In the genomic region with DNA sequence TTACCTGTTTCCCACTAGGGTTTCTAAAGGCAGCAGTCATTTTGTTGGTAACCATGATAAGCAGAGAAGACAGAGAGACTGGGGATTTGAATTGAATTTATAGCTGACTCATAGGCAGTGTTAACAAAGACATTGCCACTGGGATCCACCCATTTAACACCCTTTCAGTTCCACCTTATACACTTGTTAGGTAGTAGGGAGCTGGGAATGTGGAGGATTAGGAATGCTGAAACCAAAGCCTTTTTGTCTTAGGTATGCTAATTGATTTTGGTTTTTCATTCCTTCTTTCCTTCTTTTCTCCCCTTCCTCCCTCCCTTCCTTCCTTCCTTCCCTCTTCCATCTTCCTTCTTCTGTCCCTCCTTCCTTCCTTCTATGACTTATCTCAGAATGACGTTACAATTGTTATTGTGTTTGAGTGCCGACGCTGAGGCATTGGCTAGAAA, we compare ENCODE assay signal across 15 cellular contexts. TPM values are rescaled to one million over a fixed set of nuclear protein-coding genes. Genes with fewer than 3 reads are reported as not detected.
A peak's percentile ranks its signal among the peaks of the same experiment; 100 is the strongest.
DNase-seq lines count a peak whose midpoint lies in the region; ATAC-seq and TF ChIP-seq lines count a peak whose summit lies in the region.
"Had no signal": no experiment of that assay in that cellular context is flagged by ENCODE, and none has a peak within 500 bp of the region (broad histone marks: within the 10 kb centered on the region; RNA-seq: fewer than 3 reads in every experiment).

No MANE protein-coding gene starts in this region.

- H3K9me3 ChIP-seq in A673 (ENCODE audit: low read depth, low read length, poor library complexity, severe bottlenecking): no peaks in the 10 kb centered on the region
- no peaks in the 10 kb centered on the region for H3K9me3 ChIP-seq in H9 (ENCODE audit: control insufficient read depth, low read depth, low read length)
- H3K9me3 ChIP-seq in right atrium auricular region: no peaks in the 10 kb centered on the region
- H3K9me3 ChIP-seq: BLaER1 treated with 17β-estradiol and CSF1 and Interleukin-3, amounts not matched to agents 10 nM and 100 nM; SJSA1; suprapubic skin had no signal

- H3K79me2 ChIP-seq in H9 (ENCODE audit: insufficient read depth, low read length): no peaks in the 10 kb centered on the region

- H4K91ac ChIP-seq in H9 (ENCODE audit: insufficient read length, low read depth, low read length): no peak overlapping the region

- H4K8ac ChIP-seq in H9 (replicated peaks; ENCODE audit: insufficient read length, low read depth, low read length): no peak overlapping the region

- no peak overlapping the region for H3K14ac ChIP-seq in H9 (ENCODE audit: insufficient read depth, low read length)

- H3K4me3 Mint-ChIP-seq in H9: 0 out of 5 replicates have a peak overlapping the region, but pooled peaks of 1 of the 2 experiments have one; percentile 13
- H3K4me3 Mint-ChIP-seq: activated naive CD8-positive, alpha-beta T cell treated with anti-CD3 and anti-CD28 coated beads, Interleukin-2, amount 10 ng/mL, durations not matched to agents 7 days and 5 days; natural killer cell treated with Interleukin-12 subunit alpha and Interleukin-12 subunit beta and Interleukin-15 and Interleukin-18, amount 100 ng/mL, for 72 hours had no signal

- intact Hi-C loops in A673 (cut with micrococcal nuclease; ENCODE audit: unreplicated experiment): no loop called here

- BruUV-seq in A673 (replicated peaks; lab: Mats Ljungman, UMichigan): no TSS peak

- H3K4ac ChIP-seq in H9 (ENCODE audit: low read depth, low read length): no peak overlapping the region

- H4K5ac ChIP-seq in H9 (ENCODE audit: insufficient read length, low read depth, low read length): no peak overlapping the region

- H2BK12ac ChIP-seq in H9 (ENCODE audit: insufficient read length, low read depth, low read length): no peak overlapping the region

- H3K27me3 ChIP-seq in A673 (replicated peaks; ENCODE audit: insufficient read depth, low read depth, low read length, poor library complexity): no peaks in the 10 kb centered on the region
- no peaks in the 10 kb centered on the region for H3K27me3 ChIP-seq in H9 (ENCODE audit: insufficient read depth, low read length)
- H3K27me3 ChIP-seq in right atrium auricular region: no peaks in the 10 kb centered on the region
- H3K27me3 ChIP-seq: BLaER1 treated with 17β-estradiol and CSF1 and Interleukin-3, amounts not matched to agents 10 nM and 100 nM; SJSA1; suprapubic skin had no signal

- H2AK5ac ChIP-seq in H9 (ENCODE audit: insufficient read length, low read length): no peak overlapping the region

- peak overlapping the region in 2 of 3 experiments; percentile 66 to 83; a peak in 3 of 7 replicates for H3K27ac Mint-ChIP-seq in H9
- H3K27ac Mint-ChIP-seq: activated naive CD8-positive, alpha-beta T cell treated with anti-CD3 and anti-CD28 coated beads, Interleukin-2, amount 10 ng/mL, durations not matched to agents 7 days and 5 days; natural killer cell treated with Interleukin-12 subunit alpha and Interleukin-12 subunit beta and Interleukin-15 and Interleukin-18, amount 100 ng/mL, for 72 hours had no signal

- H2BK15ac ChIP-seq in H9 (ENCODE audit: low read depth, low read length): no peak overlapping the region

- ATAC-seq in GM19452 (IDR thresholded peaks at IDR 0.05; ENCODE audit: unreplicated experiment): no peak
- ATAC-seq in HG03280 (IDR thresholded peaks at IDR 0.05; ENCODE audit: unreplicated experiment): no peak
- ATAC-seq: natural killer cell treated with Interleukin-12 subunit alpha and Interleukin-12 subunit beta and Interleukin-15 and Interleukin-18, amount 100 ng/mL, for 72 hours had no signal

- H3K4me1 Mint-ChIP-seq in H9: peaks cover 31 to 33% of the 10 kb centered on the region in 2 experiments
- H3K4me1 Mint-ChIP-seq: activated naive CD8-positive, alpha-beta T cell treated with anti-CD3 and anti-CD28 coated beads, Interleukin-2, amount 10 ng/mL, durations not matched to agents 7 days and 5 days had no signal

- H2BK120ac ChIP-seq in H9 (ENCODE audit: low read depth, low read length, poor library complexity, severe bottlenecking): no peak overlapping the region

- H3K18ac ChIP-seq in H9 (ENCODE audit: insufficient read length, low read depth, low read length): no peak overlapping the region

- no peaks in the 10 kb centered on the region for H3K79me1 ChIP-seq in H9 (ENCODE audit: insufficient read depth, low read depth, low read length, poor library complexity, severe bottlenecking)

- H3K4me3 ChIP-seq in A673 (ENCODE audit: low read depth, low read length, poor library complexity, severe bottlenecking): no peak overlapping the region
- H3K4me3 ChIP-seq in right atrium auricular region: peak overlapping the region in 1 of 2 donors; percentile 18
- H3K4me3 ChIP-seq: BLaER1 treated with 17β-estradiol and CSF1 and Interleukin-3, amounts not matched to agents 10 nM and 100 nM; SJSA1; suprapubic skin had no signal

- H3K56ac ChIP-seq in H9 (ENCODE audit: insufficient read length, low read depth, low read length): no peak overlapping the region

- no CpG with 5 or more reads among the region's 3 CpGs for WGBS in H9 (ENCODE audit: extremely low coverage, insufficient read length, low lambda C conversion rate)

- H4K20me1 ChIP-seq in H9 (ENCODE audit: control insufficient read depth, insufficient read depth, insufficient read length): no peaks in the 10 kb centered on the region
- H4K20me1 ChIP-seq: BLaER1 treated with 17β-estradiol and CSF1 and Interleukin-3, amounts not matched to agents 10 nM and 100 nM had no signal

- H3K36me3 Mint-ChIP-seq in H9 (ENCODE audit: insufficient read depth in 1 of 3, low read depth in 3 of 3): no peaks in the 10 kb centered on the region
- H3K36me3 Mint-ChIP-seq: activated naive CD8-positive, alpha-beta T cell treated with anti-CD3 and anti-CD28 coated beads, Interleukin-2, amount 10 ng/mL, durations not matched to agents 7 days and 5 days; natural killer cell treated with Interleukin-12 subunit alpha and Interleukin-12 subunit beta and Interleukin-15 and Interleukin-18, amount 100 ng/mL, for 72 hours had no signal

- CTCF ChIA-PET in A673 (lab: Charles Lee): interaction anchor here (1.0 kb wide), 1 partner anchor 43 kb away, joined by 4 read pairs; no protein-coding TSS in a partner anchor

- H3K9me3 Mint-ChIP-seq in H9: no peaks in the 10 kb centered on the region
- H3K9me3 Mint-ChIP-seq: activated naive CD8-positive, alpha-beta T cell treated with anti-CD3 and anti-CD28 coated beads, Interleukin-2, amount 10 ng/mL, durations not matched to agents 7 days and 5 days; natural killer cell treated with Interleukin-12 subunit alpha and Interleukin-12 subunit beta and Interleukin-15 and Interleukin-18, amount 100 ng/mL, for 72 hours had no signal

- no peak overlapping the region for H3K9ac ChIP-seq in H9 (ENCODE audit: extremely low read depth, insufficient read length, low read length)
- H3K9ac ChIP-seq: BLaER1 treated with 17β-estradiol and CSF1 and Interleukin-3, amounts not matched to agents 10 nM and 100 nM had no signal

- peaks cover 12% of the 10 kb centered on the region for H3K27me3 Mint-ChIP-seq in H9 (ENCODE audit: low read depth)

- no peak overlapping the region for H2BK5ac ChIP-seq in H9 (ENCODE audit: insufficient read length, low read length)

- H3K4me2 ChIP-seq in H9 (ENCODE audit: insufficient read depth, insufficient read length, low read length): no peak overlapping the region
- H3K4me2 ChIP-seq: BLaER1 treated with 17β-estradiol and CSF1 and Interleukin-3, amounts not matched to agents 10 nM and 100 nM had no signal

- H2AFZ ChIP-seq in H9 (ENCODE audit: low read length): no peak overlapping the region

- no peaks in the 10 kb centered on the region for H3K23me2 ChIP-seq in H9 (ENCODE audit: insufficient read length, low read depth, low read length, poor library complexity, severe bottlenecking)

- DNase-seq in A673 (ENCODE audit: low spot score): peak; percentile 28
- DNase-seq in H9: no peak
- peak; percentile 84 for DNase-seq in OCI-M1 (lab: John Stamatoyannopoulos, UW)
- no peak for DNase-seq in right atrium auricular region (ENCODE audit: low spot score)
- DNase-seq in OCI-M2 (lab: John Stamatoyannopoulos, UW; ENCODE audit: unreplicated experiment): no peak
- DNase-seq in stimulated activated CD4-positive, alpha-beta T cell treated with anti-CD3 and anti-CD28 coated beads, Interleukin-1b, Interleukin-23, amount 100 ng/mL, for 48 hours: no peak
- DNase-seq: activated naive CD8-positive, alpha-beta T cell treated with anti-CD3 and anti-CD28 coated beads, Interleukin-2, amount 10 ng/mL, durations not matched to agents 7 days and 5 days; kidney glomerular epithelial cell; WERI-Rb-1 had no signal

- H3K4me1 ChIP-seq in A673 (ENCODE audit: insufficient read depth, low read length, poor library complexity, severe bottlenecking): peaks cover 11% of the 10 kb centered on the region
- no peaks in the 10 kb centered on the region for H3K4me1 ChIP-seq in H9 (ENCODE audit: insufficient read depth, low read length)
- H3K4me1 ChIP-seq in right atrium auricular region: peaks cover 0 to 10% of the 10 kb centered on the region in 2 donors
- H3K4me1 ChIP-seq: SJSA1 had no signal

- no peak overlapping the region for H3T11ph ChIP-seq in H9 (ENCODE audit: low read length)

- no peak overlapping the region for H3K23ac ChIP-seq in H9 (ENCODE audit: insufficient read length, low read depth, low read length)

- H3K27ac ChIP-seq in A673 (ENCODE audit: low read depth, low read length, poor library complexity, severe bottlenecking) (no peak overlapping the region), H9 (ENCODE audit: insufficient read length, low read depth, low read length) (no peak overlapping the region), right atrium auricular region (peak overlapping the region; percentile 2 to 41)
- H3K27ac ChIP-seq: BLaER1 treated with 17β-estradiol and CSF1 and Interleukin-3, amounts not matched to agents 10 nM and 100 nM; SJSA1; suprapubic skin; WERI-Rb-1 had no signal

- no peaks in the 10 kb centered on the region for H3K36me3 ChIP-seq in A673 (ENCODE audit: insufficient read depth, low read length, poor library complexity, severe bottlenecking)
- H3K36me3 ChIP-seq in right atrium auricular region: no peaks in the 10 kb centered on the region
- H3K36me3 ChIP-seq: BLaER1 treated with 17β-estradiol and CSF1 and Interleukin-3, amounts not matched to agents 10 nM and 100 nM; SJSA1; suprapubic skin; WERI-Rb-1 had no signal

- H2BK20ac ChIP-seq in H9 (ENCODE audit: low read depth, low read length, poor library complexity, severe bottlenecking): no peak overlapping the region

- POLR2A ChIA-PET in A673 (lab: Charles Lee; ENCODE audit: low non-redundant PET): no interaction called here

- no peak for TF ChIP-seq CTCF in A673 (conservative IDR thresholded peaks at IDR 0.05; ENCODE audit: low read depth, low read length)
- TF ChIP-seq CTCF in H9 (conservative IDR thresholded peaks at IDR 0.05): no peak
- no peak for TF ChIP-seq CTCF in right atrium auricular region (IDR thresholded peaks at IDR 0.05)

RNA-seq across cellular contexts. Expression of a gene that starts 7.5 kb away (rescaled TPM):
- total RNA-seq in A673 (2021): 31.6 and 32.6 TPM in 2 replicates
- 9.7 and 10.5 TPM in 2 replicates for total RNA-seq in H9 (2021)
- total RNA-seq in right atrium auricular region: 10 to 100 TPM; 26.4 to 41.9 TPM

RNA-seq across cellular contexts. Expression of a gene that starts 39.5 kb away (rescaled TPM):
- total RNA-seq in A673 (2021) (1,348 and 1,415 TPM in 2 replicates), H9 (2021) (1,586 and 1,608 TPM in 2 replicates), right atrium auricular region (1,000 to 10,000 TPM in 1 of 2 donors, 100 to 1,000 TPM in 1; 675 to 1,127 TPM)

Comparison
In these comparisons a context has a peak if more than half of its experiments do, and no peak if none do; other contexts are left out.
1. DNase-seq: peak in A673 (single experiment) and OCI-M1 (single experiment); none in H9 (single experiment), right atrium auricular region (single experiment), OCI-M2 (single experiment) and stimulated activated CD4-positive, alpha-beta T cell treated with anti-CD3 and anti-CD28 coated beads, Interleukin-1b, Interleukin-23, amount 100 ng/mL, for 48 hours (single experiment).
2. H3K27ac ChIP-seq: peak in right atrium auricular region (2 of 2); none in A673 (single experiment) and H9 (single experiment).